ENCODE assay signal across 21 cellular contexts in genomic region chr19:15394426-15394825, GRCh38.
"Had no signal": no experiment of that assay in that cellular context is flagged by ENCODE, and none has a peak within 500 bp of the region (broad histone marks: within the 10 kb centered on the region; RNA-seq: fewer than 3 reads in every experiment).

No MANE protein-coding gene starts in this region.

- DNase-seq: activated CD4-positive, alpha-beta memory T cell treated with anti-CD3 and anti-CD28 coated beads for 36 hours; activated CD4-positive, alpha-beta T cell treated with anti-CD3 and anti-CD28 coated beads, Interleukin-2, amount 10 ng/mL, durations not matched to agents 24 days and 14 days; activated CD4-positive, CD25-positive, alpha-beta regulatory T cell treated with anti-CD3 and anti-CD28 coated beads, Interleukin-2, amount 50 U/mL, for 72 hours; activated CD8-positive, alpha-beta memory T cell treated with anti-CD3 and anti-CD28 coated beads, Interleukin-2, amount 50 U/mL, for 48 hours; activated gamma-delta T cell; activated naive CD4-positive, alpha-beta T cell treated with anti-CD3 and anti-CD28 coated beads, Interleukin-2, amount 10 ng/mL, durations not matched to agents 7 days and 5 days; activated T-cell treated with anti-CD3 and anti-CD28 coated beads, Interleukin-2, amount 50 U/mL, for 24 hours; central memory CD4-positive, alpha-beta T cell; effector memory CD4-positive, alpha-beta T cell; heart left ventricle; naive thymus-derived CD8-positive, alpha-beta T cell; nucleus accumbens; stimulated activated CD4-positive, alpha-beta T cell treated with anti-CD3 and anti-CD28 coated beads, Interleukin-12 subunit alpha, Interleukin-12 subunit beta, amount 100 ng/mL, for 4 hours; stimulated activated CD4-positive, alpha-beta T cell treated with anti-CD3 and anti-CD28 coated beads, Interleukin-4, amount 100 ng/mL, for 1 hour; stimulated activated naive CD8-positive, alpha-beta T cell treated with anti-CD3 and anti-CD28 coated beads, Interleukin-15, amount 100 ng/mL, for 72 hours; T-helper 17 cell; T1000; thyroid gland had no signal

- H3K4me1 Mint-ChIP-seq: activated CD4-positive, alpha-beta T cell treated with anti-CD3 and anti-CD28 coated beads, Interleukin-2, amount 10 ng/mL, durations not matched to agents 24 days and 14 days; activated naive CD4-positive, alpha-beta T cell treated with anti-CD3 and anti-CD28 coated beads, Interleukin-2, amount 10 ng/mL, durations not matched to agents 7 days and 5 days; neural crest cell had no signal

- H3K4me3 Mint-ChIP-seq: activated CD4-positive, alpha-beta memory T cell treated with anti-CD3 and anti-CD28 coated beads for 36 hours; activated CD4-positive, alpha-beta T cell treated with anti-CD3 and anti-CD28 coated beads, Interleukin-2, amount 10 ng/mL, durations not matched to agents 24 days and 14 days; activated naive CD4-positive, alpha-beta T cell treated with anti-CD3 and anti-CD28 coated beads, Interleukin-2, amount 10 ng/mL, durations not matched to agents 7 days and 5 days; activated T-cell treated with anti-CD3 and anti-CD28 coated beads, Interleukin-2, amount 50 U/mL, for 24 hours; naive thymus-derived CD8-positive, alpha-beta T cell; neural crest cell; stimulated activated naive CD8-positive, alpha-beta T cell treated with anti-CD3 and anti-CD28 coated beads, Interleukin-15, amount 100 ng/mL, for 72 hours; T-helper 17 cell had no signal

- H3K4me1 ChIP-seq: breast epithelium, right atrium auricular region, thyroid gland had no signal

- H3K4me3 ChIP-seq: breast epithelium, heart left ventricle, right atrium auricular region, thyroid gland had no signal

- H3K27ac Mint-ChIP-seq: activated CD4-positive, alpha-beta memory T cell treated with anti-CD3 and anti-CD28 coated beads for 36 hours; activated naive CD4-positive, alpha-beta T cell treated with anti-CD3 and anti-CD28 coated beads, Interleukin-2, amount 10 ng/mL, durations not matched to agents 7 days and 5 days; activated T-cell treated with anti-CD3 and anti-CD28 coated beads, Interleukin-2, amount 50 U/mL, for 24 hours had no signal

- H3K27me3 Mint-ChIP-seq: activated CD4-positive, alpha-beta memory T cell treated with anti-CD3 and anti-CD28 coated beads for 36 hours; activated CD4-positive, alpha-beta T cell treated with anti-CD3 and anti-CD28 coated beads, Interleukin-2, amount 10 ng/mL, durations not matched to agents 24 days and 14 days; activated naive CD4-positive, alpha-beta T cell treated with anti-CD3 and anti-CD28 coated beads, Interleukin-2, amount 10 ng/mL, durations not matched to agents 7 days and 5 days; activated T-cell treated with anti-CD3 and anti-CD28 coated beads, Interleukin-2, amount 50 U/mL, for 24 hours; naive thymus-derived CD8-positive, alpha-beta T cell; stimulated activated naive CD8-positive, alpha-beta T cell treated with anti-CD3 and anti-CD28 coated beads, Interleukin-15, amount 100 ng/mL, for 72 hours; T-helper 17 cell had no signal

- ATAC-seq: heart left ventricle; naive thymus-derived CD8-positive, alpha-beta T cell; stimulated activated naive CD8-positive, alpha-beta T cell treated with anti-CD3 and anti-CD28 coated beads, Interleukin-15, amount 100 ng/mL, for 72 hours; T-helper 17 cell had no signal

- H3K27ac ChIP-seq: breast epithelium, heart left ventricle, right atrium auricular region, thyroid gland had no signal

- H3K27me3 ChIP-seq: breast epithelium, heart left ventricle, right atrium auricular region, thyroid gland had no signal

- H3K9me3 ChIP-seq: breast epithelium, heart left ventricle, right atrium auricular region, thyroid gland had no signal

- H3K9me3 Mint-ChIP-seq: activated CD4-positive, alpha-beta memory T cell treated with anti-CD3 and anti-CD28 coated beads for 36 hours; activated CD4-positive, alpha-beta T cell treated with anti-CD3 and anti-CD28 coated beads, Interleukin-2, amount 10 ng/mL, durations not matched to agents 24 days and 14 days; activated naive CD4-positive, alpha-beta T cell treated with anti-CD3 and anti-CD28 coated beads, Interleukin-2, amount 10 ng/mL, durations not matched to agents 7 days and 5 days; activated T-cell treated with anti-CD3 and anti-CD28 coated beads, Interleukin-2, amount 50 U/mL, for 24 hours; naive thymus-derived CD8-positive, alpha-beta T cell; neural crest cell; stimulated activated naive CD8-positive, alpha-beta T cell treated with anti-CD3 and anti-CD28 coated beads, Interleukin-15, amount 100 ng/mL, for 72 hours had no signal
